In the genomic region with DNA sequence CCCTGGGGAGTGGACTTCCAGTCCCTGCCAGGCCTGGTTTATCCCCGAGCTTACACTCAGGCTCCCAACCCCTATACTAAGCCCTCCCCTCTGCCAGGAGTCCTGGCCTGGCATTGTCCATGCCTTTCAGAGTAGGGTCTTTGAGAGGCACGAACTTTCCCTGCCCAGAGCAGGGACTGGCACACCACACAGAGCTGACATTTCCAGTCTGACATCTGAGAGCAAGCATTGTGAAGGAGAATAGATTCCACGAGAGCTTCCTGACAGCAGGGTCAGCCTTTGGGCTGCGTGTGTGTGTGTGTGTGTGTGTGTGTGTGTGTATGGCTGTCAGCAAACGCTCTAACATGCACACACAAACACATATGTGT, we compare ENCODE assay signal across 16 cellular contexts. TPM values are rescaled to one million over a fixed set of nuclear protein-coding genes. Genes with fewer than 3 reads are reported as not detected.
DNase-seq lines count a peak whose midpoint lies in the region; ATAC-seq and TF ChIP-seq lines count a peak whose summit lies in the region.
"Had no signal": no experiment of that assay in that cellular context is flagged by ENCODE, and none has a peak within 500 bp of the region (broad histone marks: within the 10 kb centered on the region; RNA-seq: fewer than 3 reads in every experiment).

No MANE protein-coding gene starts in this region.

- H3K4me3 ChIP-seq in PC-9 (no peak overlapping the region), colonic mucosa (no peak overlapping the region), mucosa of rectum (ENCODE audit: low read length in 2 of 2) (no peak overlapping the region), stomach (no peak overlapping the region)
- H3K4me3 ChIP-seq: cardiac muscle cell had no signal

- TF ChIP-seq EP300 in stomach (IDR thresholded peaks at IDR 0.05), result no peak

- peak overlapping the region; percentile 41 for H3K4me2 ChIP-seq in PC-9

- TF ChIP-seq POLR2A in stomach (IDR thresholded peaks at IDR 0.05), result no peak

- H4K20me1 ChIP-seq in PC-9 (ENCODE audit: insufficient read depth), result no peaks in the 10 kb centered on the region

- peaks cover 12% of the 10 kb centered on the region for H3K4me1 ChIP-seq in PC-9 (replicated peaks; ENCODE audit: insufficient read depth)
- peaks cover 3% of the 10 kb centered on the region for H3K4me1 ChIP-seq in colonic mucosa
- H3K4me1 ChIP-seq in mucosa of rectum (ENCODE audit: control insufficient read depth in 2 of 2, insufficient read depth in 2 of 2, low read length in 2 of 2), result peaks cover 3 to 5% of the 10 kb centered on the region in 2 donors
- peaks cover 0 to 53% (median 24%) of the 10 kb centered on the region in 4 donors for H3K4me1 ChIP-seq in stomach

- H3K27me3 ChIP-seq in PC-9 (ENCODE audit: insufficient read depth, low read depth), result no peaks in the 10 kb centered on the region
- no peaks in the 10 kb centered on the region for H3K27me3 ChIP-seq in colonic mucosa
- peaks cover 0 to 2% of the 10 kb centered on the region in 2 donors for H3K27me3 ChIP-seq in mucosa of rectum (ENCODE audit: control insufficient read depth in 2 of 2, insufficient read depth in 2 of 2, low read length in 2 of 2)
- H3K27me3 ChIP-seq in stomach, result peaks cover 0 to 50% (median 0%) of the 10 kb centered on the region in 3 donors

- ATAC-seq in HG03025 (IDR thresholded peaks at IDR 0.05; ENCODE audit: low FRiP score, unreplicated experiment) (no peak), GM19397 (IDR thresholded peaks at IDR 0.05; ENCODE audit: unreplicated experiment) (no peak)
- ATAC-seq: stimulated activated naive B cell treated with anti-CD40 and anti-IgM and Interleukin-4, amounts not matched to agents 10 μg/mL and 1 μg/mL and 100 μg/mL, for 72 hours had no signal

- H2AFZ ChIP-seq in PC-9, result no peak overlapping the region

- WGBS in stomach, 5 donors, result 42 to 59% (median 48%) methylated on average over 4 to 5 of the region's 5 CpGs

- CTCF ChIA-PET in PC-9 (lab: Charles Lee), result interaction anchor here (1.9 kb wide), 1 partner anchor 15 kb away, joined by 8 read pairs; no protein-coding TSS in a partner anchor

- H3K9me3 ChIP-seq in PC-9 (ENCODE audit: insufficient read depth, low read depth) (no peaks in the 10 kb centered on the region), colonic mucosa (no peaks in the 10 kb centered on the region), mucosa of rectum (ENCODE audit: control insufficient read depth in 2 of 2, low read length in 2 of 2) (no peaks in the 10 kb centered on the region), stomach (no peaks in the 10 kb centered on the region)

- H3K9me2 ChIP-seq in PC-9 (ENCODE audit: insufficient read depth), result no peaks in the 10 kb centered on the region

- H3K27ac ChIP-seq in PC-9 (no peak overlapping the region), colonic mucosa (peak overlapping the region; percentile 19), mucosa of rectum (ENCODE audit: low read depth in 2 of 2, low read length in 2 of 2) (peak overlapping the region; percentile 31 to 53), stomach (peak overlapping the region in 3 of 5 donors; percentile 72 to 97 (median 93))
- H3K27ac ChIP-seq: cardiac muscle cell had no signal

- H3F3A ChIP-seq in PC-9 (ENCODE audit: insufficient read depth, low read depth), result peaks cover 7% of the 10 kb centered on the region; the same call in 1 of the 2 replicates

- no peaks in the 10 kb centered on the region for H3K79me2 ChIP-seq in PC-9 (ENCODE audit: low read depth)

- no peak overlapping the region for H3K9ac ChIP-seq in colonic mucosa (ENCODE audit: low read depth in 2 of 2, low read length in 2 of 2)
- no peak overlapping the region for H3K9ac ChIP-seq in mucosa of rectum (ENCODE audit: low read depth in 1 of 2, low read length in 2 of 2)

- intact Hi-C loops in PC-9 (cut with micrococcal nuclease; ENCODE audit: unreplicated experiment) (no loop called here), colonic mucosa (cut with DNase I) (no loop called here), stomach (cut with DNase I; ENCODE audit: low total_unique reads) (no loop called here)

- DNase-seq in PC-9 (no peak), colonic mucosa (no peak), stomach (no peak), NCI-H446 treated with DMSO at 0.1 percent for 48 hours (lab: John Stamatoyannopoulos, UW) (no peak), GM03348 (ENCODE audit: low spot score) (no peak)
- DNase-seq: AML-193; Kasumi-1; NCI-H1417 treated with DMSO at 0.1 percent for 48 hours; NCI-H345; stimulated activated naive B cell treated with anti-CD40 and anti-IgM and Interleukin-4, amounts not matched to agents 10 μg/mL and 1 μg/mL and 100 μg/mL, for 72 hours; T-helper 9 cell had no signal

- BruUV-seq in PC-9 (replicated peaks; lab: Mats Ljungman, UMichigan), result no TSS peak

- TF ChIP-seq CTCF in PC-9 (conservative IDR thresholded peaks at IDR 0.05) (no peak), colonic mucosa (IDR thresholded peaks at IDR 0.05) (no peak), stomach (IDR thresholded peaks at IDR 0.05) (no peak)

- H3K36me3 ChIP-seq in PC-9 (ENCODE audit: low read depth), result no peaks in the 10 kb centered on the region
- H3K36me3 ChIP-seq in colonic mucosa, result no peaks in the 10 kb centered on the region
- no peaks in the 10 kb centered on the region for H3K36me3 ChIP-seq in mucosa of rectum (ENCODE audit: control insufficient read depth in 2 of 2, insufficient read depth in 2 of 2, low read length in 2 of 2)
- no peaks in the 10 kb centered on the region for H3K36me3 ChIP-seq in stomach
- H3K36me3 ChIP-seq: cardiac muscle cell had no signal

- POLR2A ChIA-PET in PC-9 (lab: Charles Lee; ENCODE audit: unreplicated experiment), result interaction anchor here (0.5 to 0.7 kb wide), 2 partner anchors 17 to 30 kb away, joined by 4 to 5 read pairs; no protein-coding TSS in a partner anchor

RNA-seq across cellular contexts. Expression of a gene that starts 59.5 kb away (rescaled TPM):
- total RNA-seq in PC-9 (2021) (4.0 and 5.0 TPM in 2 replicates), colonic mucosa (10 to 100 TPM; 15.8 to 41.0 TPM), stomach (10 to 100 TPM in 4 of 5 donors, 1 to 10 TPM in 1; 4.6 to 48.4 (median 29.6) TPM)
- polyA plus RNA-seq in stomach, result 10 to 100 TPM; 33.1 to 39.9 (median 37.6) TPM
- total RNA-seq: Calu3 had no signal
